Comparison of ENCODE assay signal across 8 cellular contexts in the genomic region with DNA sequence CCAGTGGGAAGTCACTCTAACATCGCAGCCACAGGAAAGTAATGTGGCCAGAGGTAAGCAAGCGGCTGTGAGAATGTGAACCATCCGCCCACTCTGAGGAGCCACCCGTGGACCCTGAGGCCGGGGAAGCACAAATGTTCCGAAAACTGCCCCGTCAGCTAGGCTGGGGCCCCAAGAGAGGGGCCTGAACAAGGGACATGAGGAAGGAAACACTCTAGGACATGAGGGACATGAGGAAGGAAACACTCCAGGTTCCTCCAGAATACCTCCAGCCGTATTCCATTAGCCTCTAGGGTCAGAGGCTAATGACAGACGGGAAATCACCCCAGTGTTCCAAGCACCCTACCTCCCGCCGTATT. TPM values are rescaled to one million over a fixed set of nuclear protein-coding genes. Genes with fewer than 3 reads are reported as not detected.
DNase-seq lines count a peak whose midpoint lies in the region; ATAC-seq and TF ChIP-seq lines count a peak whose summit lies in the region.

No MANE protein-coding gene starts in this region.

- H3K27me3 Mint-ChIP-seq in endothelial cell (ENCODE audit: unreplicated experiment), result peaks cover 1% of the 10 kb centered on the region

- no peaks in the 10 kb centered on the region for H3K27me3 ChIP-seq in HCT116 (ENCODE audit: insufficient read depth, low read length)

- H3K9me2 ChIP-seq in HCT116 (ENCODE audit: insufficient read depth), result no peaks in the 10 kb centered on the region

- POLR2A ChIA-PET in HCT116 (lab: Charles Lee), result no interaction called here

- CTCF ChIA-PET in HCT116 (lab: Charles Lee), result no interaction called here

- peaks cover 38% of the 10 kb centered on the region for H3K79me2 ChIP-seq in HCT116 (ENCODE audit: insufficient read depth, low read length)

- TSS peak; percentile 81 for BruUV-seq in HCT116 (replicated peaks; lab: Mats Ljungman, UMichigan)

- intact Hi-C loops in HCT116 (cut with micrococcal nuclease), result no loop called here

- peak overlapping the region; percentile 60 for H2AFZ ChIP-seq in HCT116 (ENCODE audit: low read depth, low read length, poor library complexity, severe bottlenecking)

- H3K27ac ChIP-seq in HCT116 (ENCODE audit: low read depth, low read length), result peak overlapping the region; percentile 79

- peaks cover 7% of the 10 kb centered on the region for H3K36me3 Mint-ChIP-seq in endothelial cell (ENCODE audit: low read depth, unreplicated experiment)

- in situ Hi-C loops in SK-MEL-5 (cut with HindIII; ENCODE audit: low pct_unique_long_range_greater_than_20kb, low sequenced_read_pairs), result no loop called here

- peak; percentile 36 for DNase-seq in HCT116 (ENCODE audit: low read depth, low spot score)
- DNase-seq in SK-MEL-5 (ENCODE audit: low read depth, low spot score), result peak; percentile 14
- peak; percentile 24 for DNase-seq in endothelial cell (ENCODE audit: low spot score)
- peak; percentile 41 for DNase-seq in myocyte (ENCODE audit: low read depth)
- DNase-seq in amniotic stem cell (lab: John Stamatoyannopoulos, UW), result no peak
- no peak for DNase-seq in mucosa of gallbladder (ENCODE audit: low spot score)

- peak overlapping the region; percentile 77 to 86 for H3K4me3 ChIP-seq in HCT116 (replicated peaks in 1 of 2; ENCODE audit: low read depth in 1 of 2, low read length in 2 of 2)

- H3K4me2 ChIP-seq in HCT116 (ENCODE audit: low read length), result peak overlapping the region; percentile 87

- H3K4me3 Mint-ChIP-seq in endothelial cell (ENCODE audit: unreplicated experiment), result peak overlapping the region; percentile 99

- no peak for TF ChIP-seq RAD21 in HCT116 (IDR thresholded peaks at IDR 0.05; ENCODE audit: low read depth)

- TF ChIP-seq CTCF in HCT116 (IDR thresholded peaks at IDR 0.05 in 2 of 3, conservative IDR thresholded peaks at IDR 0.05 in 1 of 3; ENCODE audit: borderline replicate concordance in 1 of 3, insufficient read depth in 1 of 3, low read depth in 2 of 3, low read length in 2 of 3) (no peak), endothelial cell (IDR thresholded peaks at IDR 0.05; ENCODE audit: unreplicated experiment) (no peak)

- no peak for TF ChIP-seq POLR2A in HCT116 (IDR thresholded peaks at IDR 0.05; ENCODE audit: borderline replicate concordance, extremely low read depth, insufficient read depth, insufficient read length)

- peak overlapping the region; percentile 90 for H3K27ac Mint-ChIP-seq in endothelial cell (ENCODE audit: unreplicated experiment)

- peaks cover 9% of the 10 kb centered on the region for H3K36me3 ChIP-seq in ES-I3 (ENCODE audit: insufficient read depth, low read length)
- peaks cover 4 to 6% of the 10 kb centered on the region in 2 experiments; a peak in 2 of 4 replicates for H3K36me3 ChIP-seq in HCT116 (ENCODE audit: control insufficient read depth in 1 of 2, insufficient read depth in 2 of 2, low read length in 2 of 2)

- H4K20me1 ChIP-seq in HCT116 (ENCODE audit: insufficient read depth), result no peaks in the 10 kb centered on the region

- no peaks in the 10 kb centered on the region for H3K4me1 ChIP-seq in ES-I3 (ENCODE audit: insufficient read depth, low read length)
- peaks cover 5 to 13% of the 10 kb centered on the region in 2 experiments for H3K4me1 ChIP-seq in HCT116 (ENCODE audit: control insufficient read depth in 1 of 2, insufficient read depth in 2 of 2, low read length in 2 of 2)

- peak overlapping the region; percentile 97 for H3K9ac ChIP-seq in ES-I3 (ENCODE audit: low read depth, low read length)
- H3K9ac ChIP-seq in HCT116 (ENCODE audit: low read length), result peak overlapping the region; percentile 78

- RAD21 ChIA-PET in HCT116 (lab: Charles Lee; ENCODE audit: low non-redundant PET in 1 of 2, low total read pairs in 2 of 2, uncharacterized antibody in 2 of 2, unreplicated experiment in 2 of 2), result no interaction called here

- peak; percentile 50 for ATAC-seq in HCT116
- no peak for ATAC-seq in HG03565 (IDR thresholded peaks at IDR 0.05; ENCODE audit: unreplicated experiment)

- peaks cover 9% of the 10 kb centered on the region for H3K4me1 Mint-ChIP-seq in endothelial cell (ENCODE audit: unreplicated experiment)

- H3K9me3 ChIP-seq in ES-I3 (ENCODE audit: control insufficient read depth, insufficient read depth, low read length), result no peaks in the 10 kb centered on the region
- H3K9me3 ChIP-seq in HCT116 (ENCODE audit: control insufficient read depth in 1 of 2, insufficient read depth in 1 of 2, low read depth in 1 of 2, low read length in 2 of 2), result no peaks in the 10 kb centered on the region

- no peaks in the 10 kb centered on the region for H3K9me3 Mint-ChIP-seq in endothelial cell (ENCODE audit: unreplicated experiment)

TF ChIP-seq in HCT116, 20 proteins besides CTCF, POLR2A, EP300 and RAD21:
- TF ChIP-seq EGR1 (IDR thresholded peaks at IDR 0.05; ENCODE audit: low read depth) (no peak), REST (IDR thresholded peaks at IDR 0.05; ENCODE audit: low read depth) (no peak), TCF7L2 (IDR thresholded peaks at IDR 0.05; ENCODE audit: borderline replicate concordance, extremely low read depth, insufficient read depth, insufficient read length) (no peak), ZNF274 (IDR thresholded peaks at IDR 0.05; ENCODE audit: low read depth, low read length) (no peak)

RNA-seq across cellular contexts. Expression of gene TEFM, which starts 0.3 kb away (rescaled TPM):
- total RNA-seq in HCT116 (2021; ENCODE audit: unreplicated experiment) (13.1 TPM), endothelial cell (ENCODE audit: unreplicated experiment) (11.8 TPM), myocyte (7.9 and 10.8 TPM in 2 replicates), mucosa of gallbladder (12.0 TPM)
- polyA plus RNA-seq in HCT116 (2012), result 2.9 and 5.7 TPM in 2 replicates
- 18.6 and 22.0 TPM in 2 replicates for total RNA-seq in SK-MEL-5 (2014; rRNA removed; shearing (Covaris generic))
- polyA plus RNA-seq in SK-MEL-5 (2015; cell fraction: cytosol; rRNA removed), result 7.6 and 8.7 TPM in 2 replicates
- polyA plus RNA-seq in SK-MEL-5 (2015; cell fraction: nucleus; rRNA removed), result 12.9 and 19.2 TPM in 2 replicates
- polyA plus RNA-seq in myocyte (2012), result 7.4 TPM

RNA-seq across cellular contexts. Expression of gene ADAP2, which starts 16.0 kb away (rescaled TPM):
- 17.2 TPM for total RNA-seq in HCT116 (2021; ENCODE audit: unreplicated experiment)
- polyA plus RNA-seq in HCT116 (2012), result 7.7 and 10.6 TPM in 2 replicates
- total RNA-seq in SK-MEL-5 (2014; rRNA removed; shearing (Covaris generic)), result 0.05 and 0.51 TPM in 2 replicates
- polyA plus RNA-seq in SK-MEL-5 (2015; cell fraction: cytosol; rRNA removed), result 0.23 and 1.4 TPM in 2 replicates
- polyA plus RNA-seq in SK-MEL-5 (2015; cell fraction: nucleus; rRNA removed), result 0.44 TPM in 1 of 2 replicates, not detected in the other
- 0.95 TPM for total RNA-seq in endothelial cell (ENCODE audit: unreplicated experiment)
- total RNA-seq in myocyte, result 0.51 and 1.4 TPM in 2 replicates
- 0.30 TPM for polyA plus RNA-seq in myocyte (2012)
- 21.7 TPM for total RNA-seq in mucosa of gallbladder

Comparison
In these comparisons a context has a peak if more than half of its experiments do, and no peak if none do; other contexts are left out.
1. DNase-seq: peak in HCT116 (single experiment), SK-MEL-5 (single experiment), endothelial cell (single experiment) and myocyte (single experiment); none in amniotic stem cell (single experiment) and mucosa of gallbladder (single experiment).